ENCODE assay signal across 21 cellular contexts in genomic region chr11:12497431-12497830, GRCh38.
A peak's percentile ranks its signal among the peaks of the same experiment; 100 is the strongest.
DNase-seq lines count a peak whose midpoint lies in the region; ATAC-seq, FAIRE-seq and TF ChIP-seq lines count a peak whose summit lies in the region.
"Had no signal": no experiment of that assay in that cellular context is flagged by ENCODE, and none has a peak within 500 bp of the region (broad histone marks: within the 10 kb centered on the region; RNA-seq: fewer than 3 reads in every experiment).

No MANE protein-coding gene starts in this region.

- FAIRE-seq in K562 (lab: Jason Lieb, UNC) = no peak
- FAIRE-seq: D721Med had no signal

- H2AFZ ChIP-seq in K562 (ENCODE audit: low read depth, low read length) = no peak overlapping the region
- no peak overlapping the region for H2AFZ ChIP-seq in neural progenitor cell (replicated peaks)

- H3K4me1 Mint-ChIP-seq in neural progenitor cell = peaks cover 26% of the 10 kb centered on the region
- H3K4me1 Mint-ChIP-seq in activated CD8-positive, alpha-beta memory T cell treated with anti-CD3 and anti-CD28 coated beads, Interleukin-2, amount 10 ng/mL, durations not matched to agents 7 days and 5 days = no peaks in the 10 kb centered on the region
- H3K4me1 Mint-ChIP-seq: CD8-positive, alpha-beta memory T cell had no signal

- H3K4me3 Mint-ChIP-seq in neural progenitor cell = no peak overlapping the region
- no peak overlapping the region for H3K4me3 Mint-ChIP-seq in activated CD8-positive, alpha-beta memory T cell treated with anti-CD3 and anti-CD28 coated beads, Interleukin-2, amount 10 ng/mL, durations not matched to agents 7 days and 5 days
- H3K4me3 Mint-ChIP-seq: CD8-positive, alpha-beta memory T cell; HFFc6 had no signal

- H3K9me1 ChIP-seq in K562 (ENCODE audit: control insufficient read depth, insufficient read depth, low read length) = no peaks in the 10 kb centered on the region

- peak; percentile 37; the same call in 1 of the 3 replicates for ATAC-seq in K562
- ATAC-seq in activated CD8-positive, alpha-beta memory T cell treated with anti-CD3 and anti-CD28 coated beads, Interleukin-2, amount 10 ng/mL, durations not matched to agents 7 days and 5 days = no peak
- no peak for ATAC-seq in gastroesophageal sphincter
- no peak for ATAC-seq in HG02938 (IDR thresholded peaks at IDR 0.05; ENCODE audit: unreplicated experiment)

- no peaks in the 10 kb centered on the region for H3K9me3 Mint-ChIP-seq in neural progenitor cell
- H3K9me3 Mint-ChIP-seq in activated CD8-positive, alpha-beta memory T cell treated with anti-CD3 and anti-CD28 coated beads, Interleukin-2, amount 10 ng/mL, durations not matched to agents 7 days and 5 days (ENCODE audit: low read depth) = no peaks in the 10 kb centered on the region
- H3K9me3 Mint-ChIP-seq: CD8-positive, alpha-beta memory T cell; HFFc6 had no signal

- CTCF ChIA-PET in K562 (lab: Yijun Ruan, JAX; ENCODE audit: low intra/inter-chr PET ratio) = no interaction called here
- CTCF ChIA-PET in activated CD8-positive, alpha-beta memory T cell treated with anti-CD3 and anti-CD28 coated beads, Interleukin-2, amount 10 ng/mL, durations not matched to agents 7 days and 5 days (lab: Charles Lee) = no interaction called here

- H3K27me3 Mint-ChIP-seq in neural progenitor cell (ENCODE audit: insufficient read depth, low read depth) = no peaks in the 10 kb centered on the region
- H3K27me3 Mint-ChIP-seq in activated CD8-positive, alpha-beta memory T cell treated with anti-CD3 and anti-CD28 coated beads, Interleukin-2, amount 10 ng/mL, durations not matched to agents 7 days and 5 days = peaks cover 18% of the 10 kb centered on the region

- 5% methylated on average over 7 of the region's 7 CpGs for WGBS in K562 (ENCODE audit: insufficient coverage, low coverage, missing lambda C conversion rate)
- 68% methylated on average over 5 of the region's 7 CpGs; no CpG with 5 or more reads in 1 of the 2 donors for WGBS in gastroesophageal sphincter (ENCODE audit: low coverage in 1 of 2), 2 donors

- H3K27me3 ChIP-seq in K562 (ENCODE audit: control insufficient read depth in 2 of 2, insufficient read depth in 2 of 2, low read length in 2 of 2) = peaks cover 7 to 9% of the 10 kb centered on the region in 2 experiments; a peak in 3 of 5 replicates
- H3K27me3 ChIP-seq in neural progenitor cell = no peaks in the 10 kb centered on the region
- H3K27me3 ChIP-seq in gastroesophageal sphincter = no peaks in the 10 kb centered on the region
- H3K27me3 ChIP-seq: MG63 had no signal

- H4K20me1 ChIP-seq in K562 (replicated peaks; ENCODE audit: control insufficient read depth, insufficient read depth, low read length) = no peaks in the 10 kb centered on the region
- H4K20me1 ChIP-seq in neural progenitor cell (ENCODE audit: low read depth) = no peaks in the 10 kb centered on the region

- no peaks in the 10 kb centered on the region for H3K79me2 ChIP-seq in K562 (ENCODE audit: control insufficient read depth, insufficient read depth, low read length)
- H3K79me2 ChIP-seq in neural progenitor cell (ENCODE audit: low read depth) = no peaks in the 10 kb centered on the region

- H3K36me3 Mint-ChIP-seq in neural progenitor cell = peaks cover 20% of the 10 kb centered on the region
- no peaks in the 10 kb centered on the region for H3K36me3 Mint-ChIP-seq in activated CD8-positive, alpha-beta memory T cell treated with anti-CD3 and anti-CD28 coated beads, Interleukin-2, amount 10 ng/mL, durations not matched to agents 7 days and 5 days

- peak overlapping the region; percentile 29 for H3K27ac Mint-ChIP-seq in neural progenitor cell
- H3K27ac Mint-ChIP-seq in activated CD8-positive, alpha-beta memory T cell treated with anti-CD3 and anti-CD28 coated beads, Interleukin-2, amount 10 ng/mL, durations not matched to agents 7 days and 5 days = no peak overlapping the region
- H3K27ac Mint-ChIP-seq: CD8-positive, alpha-beta memory T cell; HFFc6 had no signal

- H3K9ac ChIP-seq in K562 (ENCODE audit: insufficient read depth in 1 of 2, low read depth in 2 of 2, low read length in 2 of 2) = no peak overlapping the region
- no peak overlapping the region for H3K9ac ChIP-seq in neural progenitor cell

- TF ChIP-seq RAD21 in K562 (CRISPR knock-in tag; conservative IDR thresholded peaks at IDR 0.05 in 1 of 2, IDR thresholded peaks at IDR 0.05 in 1 of 2) = no peak

- TF ChIP-seq POLR2A in K562 (conservative IDR thresholded peaks at IDR 0.05) = no peak
- TF ChIP-seq POLR2A in gastroesophageal sphincter (IDR thresholded peaks at IDR 0.05) = no peak

- DNase-seq in G401 (ENCODE audit: low spot score) = peak; percentile 21
- DNase-seq in NCI-H1417 treated with DMSO at 0.1 percent for 48 hours (lab: John Stamatoyannopoulos, UW) = peak; percentile 20
- no peak for DNase-seq in K562 (ENCODE audit: extremely low read depth in 1 of 4, low spot score in 3 of 4)
- DNase-seq in neural progenitor cell (ENCODE audit: low spot score) = no peak
- no peak for DNase-seq in AML-193 (lab: John Stamatoyannopoulos, UW)
- no peak for DNase-seq in activated CD8-positive, alpha-beta memory T cell treated with anti-CD3 and anti-CD28 coated beads, Interleukin-2, amount 10 ng/mL, durations not matched to agents 7 days and 5 days
- DNase-seq: C1 segment of cervical spinal cord; CD8-positive, alpha-beta memory T cell; DMS79; H7; HFFc6; Kasumi-1; MG63; NCI-H1092; NCI-H1694 treated with DMSO at 0.1 percent for 48 hours; NCI-H446; NCI-H526 treated with DMSO at 0.1 percent for 48 hours; SHP77 treated with DMSO at 0.1 percent for 48 hours had no signal

- BruUV-seq in K562 (replicated peaks; lab: Mats Ljungman, UMichigan) = no TSS peak

- H3K36me3 ChIP-seq in K562 (ENCODE audit: control insufficient read depth, insufficient read depth, low read length) (no peaks in the 10 kb centered on the region), neural progenitor cell (no peaks in the 10 kb centered on the region), gastroesophageal sphincter (peaks cover 0 to 62% of the 10 kb centered on the region in 2 donors)

- intact Hi-C loops in K562 (cut with micrococcal nuclease) = no loop called here

- POLR2A ChIA-PET in K562 (lab: Yijun Ruan, JAX) = interaction anchor here (1.0 kb wide), 1 partner anchor 18 kb away, joined by 4 read pairs; no protein-coding TSS in a partner anchor

- TF ChIP-seq CTCF in K562 (IDR thresholded peaks at IDR 0.05 in 2 of 3, conservative IDR thresholded peaks at IDR 0.05 in 1 of 3; ENCODE audit: insufficient read depth in 2 of 3, low read depth in 1 of 3, low read length in 3 of 3) = peak in 1 of 3 experiments; percentile 13; a peak in 1 of 6 replicates
- no peak for TF ChIP-seq CTCF in neural progenitor cell (IDR thresholded peaks at IDR 0.05)
- no peak for TF ChIP-seq CTCF in gastroesophageal sphincter (IDR thresholded peaks at IDR 0.05)

- H3K4me1 ChIP-seq in K562 (replicated peaks in 1 of 2; ENCODE audit: control insufficient read depth in 2 of 2, insufficient read depth in 2 of 2, low read length in 2 of 2) (no peaks in the 10 kb centered on the region; a peak in 1 of 5 replicates), neural progenitor cell (peaks cover 15% of the 10 kb centered on the region), gastroesophageal sphincter (peaks cover 0 to 22% (median 2%) of the 10 kb centered on the region in 3 donors)

- H3K4me2 ChIP-seq in K562 (ENCODE audit: insufficient read depth, low read length) (no peak overlapping the region), neural progenitor cell (no peak overlapping the region)

- no peak overlapping the region for H3K4me3 ChIP-seq in K562
- H3K4me3 ChIP-seq in neural progenitor cell = no peak overlapping the region
- H3K4me3 ChIP-seq in gastroesophageal sphincter = no peak overlapping the region
- H3K4me3 ChIP-seq: MG63 had no signal

- H3K9me3 ChIP-seq in K562 (replicated peaks; ENCODE audit: control insufficient read depth, insufficient read depth, low read depth, low read length) (no peaks in the 10 kb centered on the region), neural progenitor cell (ENCODE audit: low read depth) (no peaks in the 10 kb centered on the region), gastroesophageal sphincter (no peaks in the 10 kb centered on the region)
- H3K9me3 ChIP-seq: MG63 had no signal

- no peak overlapping the region for H3K27ac ChIP-seq in K562 (ENCODE audit: extremely low read depth, low read depth, low read length)
- no peak overlapping the region for H3K27ac ChIP-seq in neural progenitor cell
- H3K27ac ChIP-seq in gastroesophageal sphincter = peak overlapping the region in 1 of 4 donors; percentile 7

- TF ChIP-seq EP300 in K562 (IDR thresholded peaks at IDR 0.05; ENCODE audit: low read length) (no peak), gastroesophageal sphincter (IDR thresholded peaks at IDR 0.05) (no peak)

- no peaks in the 10 kb centered on the region for H3F3A ChIP-seq in neural progenitor cell (ENCODE audit: low read depth)

- in situ Hi-C loops in G401 (cut with HindIII; ENCODE audit: low sequenced_read_pairs) = no loop called here
- in situ Hi-C loops in K562 (cut with MboI) = no loop called here

TF ChIP-seq in K562, 482 proteins besides CTCF, POLR2A, EP300 and RAD21:
- no peak for TF ChIP-seq NFIC (IDR thresholded peaks at IDR 0.05)
- no peak for TF ChIP-seq GATAD2A (IDR thresholded peaks at IDR 0.05)
- no peak for TF ChIP-seq NUFIP1 (IDR thresholded peaks at IDR 0.05; ENCODE audit: partially characterized antibody)
- TF ChIP-seq TARDBP (IDR thresholded peaks at IDR 0.05) = no peak

Comparison
In these comparisons a context has a peak if more than half of its experiments do, and no peak if none do; other contexts are left out.
1. DNase-seq: peak in G401 (single experiment) and NCI-H1417 treated with DMSO at 0.1 percent for 48 hours (single experiment); none in K562 (0 of 4), neural progenitor cell (single experiment), AML-193 (0 of 2) and activated CD8-positive, alpha-beta memory T cell treated with anti-CD3 and anti-CD28 coated beads, Interleukin-2, amount 10 ng/mL, durations not matched to agents 7 days and 5 days (single experiment).